33 cellular contexts compared by ENCODE assay signal in the genomic region with DNA sequence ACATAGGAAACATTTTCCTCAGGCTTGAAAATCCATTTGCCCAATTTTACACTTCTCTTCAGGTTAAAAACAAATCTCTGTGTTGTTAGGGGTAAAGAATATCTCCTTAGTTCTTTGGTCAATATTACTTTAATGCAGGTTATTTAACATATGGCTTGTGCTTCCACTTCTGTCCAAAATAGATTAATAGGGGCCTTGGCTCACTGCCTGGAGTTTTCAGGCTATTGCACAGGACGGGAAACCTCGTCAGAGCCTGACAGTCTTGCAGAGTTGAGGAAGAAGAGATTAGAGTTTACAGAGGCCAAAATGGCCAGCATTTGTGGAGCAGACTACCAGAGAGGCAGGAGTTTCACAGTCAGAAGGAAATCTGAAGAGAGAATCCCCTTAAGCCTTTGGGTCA.
DNase-seq lines count a peak whose midpoint lies in the region; ATAC-seq, FAIRE-seq and TF ChIP-seq lines count a peak whose summit lies in the region.
"Had no signal": no experiment of that assay in that cellular context is flagged by ENCODE, and none has a peak within 500 bp of the region (broad histone marks: within the 10 kb centered on the region; RNA-seq: fewer than 3 reads in every experiment).

No MANE protein-coding gene starts in this region.

- 0 to 3% methylated on average over 2 of the region's 2 CpGs for WGBS in body of pancreas, 2 donors
- WGBS in pancreas, 2 donors = 5% methylated on average over 2 of the region's 2 CpGs

- H3K27ac ChIP-seq in body of pancreas = no peak overlapping the region
- H3K27ac ChIP-seq in pancreas = no peak overlapping the region
- H3K27ac ChIP-seq: BLaER1 treated with 17β-estradiol and CSF1 and Interleukin-3, amounts not matched to agents 10 nM and 100 nM; heart left ventricle; lower lobe of right lung; parathyroid adenoma; right lobe of liver; SJSA1 had no signal

- intact Hi-C loops in body of pancreas (cut with DNase I) (no loop called here), pancreas (cut with DNase I) (no loop called here)

- H3K36me3 ChIP-seq in body of pancreas (replicated peaks in 1 of 2; ENCODE audit: insufficient read depth in 1 of 2, low read depth in 2 of 2) = no peaks in the 10 kb centered on the region
- H3K36me3 ChIP-seq in pancreas = no peaks in the 10 kb centered on the region
- H3K36me3 ChIP-seq: BLaER1 treated with 17β-estradiol and CSF1 and Interleukin-3, amounts not matched to agents 10 nM and 100 nM; heart left ventricle; lower lobe of right lung; right lobe of liver; SJSA1 had no signal

- ATAC-seq in body of pancreas (no peak), pancreas (peak in 3 of 4 donors; percentile 48 to 66 (median 62)), GM21723 (IDR thresholded peaks at IDR 0.05; ENCODE audit: unreplicated experiment) (no peak), HG02642 (IDR thresholded peaks at IDR 0.05; ENCODE audit: poor library complexity, unreplicated experiment) (no peak)
- ATAC-seq: activated CD8-positive, alpha-beta T cell treated with anti-CD3 and anti-CD28 coated beads for 36 hours; heart left ventricle; lower lobe of right lung; right lobe of liver; stimulated activated effector memory CD8-positive, alpha-beta T cell treated with anti-CD3 and anti-CD28 coated beads, Interleukin-12 subunit alpha, Interleukin-12 subunit beta, amount 100 ng/mL, for 72 hours had no signal

- H3K9me3 ChIP-seq in body of pancreas (no peaks in the 10 kb centered on the region), pancreas (no peaks in the 10 kb centered on the region)
- H3K9me3 ChIP-seq: right lobe of liver, SJSA1 had no signal

- DNase-seq in NCI-H1105 (lab: John Stamatoyannopoulos, UW) (peak; percentile 19), NCI-H69 (lab: John Stamatoyannopoulos, UW) (peak; percentile 57), body of pancreas (peak in 3 of 4 donors; percentile 17 to 33 (median 17)), pancreas (peak in 1 of 6 donors; percentile 24), medulla oblongata (ENCODE audit: extremely low spot score) (no peak), cerebellar cortex (ENCODE audit: low spot score) (no peak)
- DNase-seq: activated CD4-positive, CD25-positive, alpha-beta regulatory T cell treated with anti-CD3 and anti-CD28 coated beads, Interleukin-2, amount 50 U/mL, for 72 hours; activated CD8-positive, alpha-beta T cell treated with anti-CD3 and anti-CD28 coated beads for 36 hours; activated effector memory CD4-positive, alpha-beta T cell treated with anti-CD3 and anti-CD28 coated beads, Interleukin-2, amount 50 U/mL, for 16 hours; activated naive CD8-positive, alpha-beta T cell treated with anti-CD3 and anti-CD28 coated beads, Interleukin-2, amount 10 ng/mL, durations not matched to agents 7 days and 5 days; activated T-cell treated with anti-CD3 and anti-CD28 coated beads for 4 hours; DMS79; GF-D8; heart left ventricle; KBM-7; kidney; lower lobe of right lung; MM.1S; NCI-H1436 treated with DMSO at 0.1 percent for 48 hours; NCI-H748 treated with DMSO at 0.1 percent for 48 hours; right lobe of liver; RPMI8226; stimulated activated CD4-positive, alpha-beta T cell treated with anti-CD3 and anti-CD28 coated beads, Interleukin-12 subunit alpha, Interleukin-12 subunit beta, amount 100 ng/mL, for 4 hours; stimulated activated CD4-positive, alpha-beta T cell treated with anti-CD3 and anti-CD28 coated beads, Interleukin-4, amount 100 ng/mL, for 1 hour; T-helper 1 cell had no signal

- TF ChIP-seq POLR2A in body of pancreas (IDR thresholded peaks at IDR 0.05) = no peak

- H3K4me1 ChIP-seq in body of pancreas (no peaks in the 10 kb centered on the region), pancreas (no peaks in the 10 kb centered on the region)
- H3K4me1 ChIP-seq: heart left ventricle, lower lobe of right lung, parathyroid adenoma, right lobe of liver, SJSA1 had no signal

- FAIRE-seq in pancreas (lab: Jason Lieb, UNC) = no peak
- FAIRE-seq: GM19239, H54, kidney had no signal

- no peaks in the 10 kb centered on the region for H3K27me3 ChIP-seq in body of pancreas
- no peaks in the 10 kb centered on the region for H3K27me3 ChIP-seq in pancreas
- H3K27me3 ChIP-seq: BLaER1 treated with 17β-estradiol and CSF1 and Interleukin-3, amounts not matched to agents 10 nM and 100 nM; heart left ventricle; right lobe of liver; SJSA1 had no signal

- TF ChIP-seq CTCF in body of pancreas (IDR thresholded peaks at IDR 0.05) (no peak), pancreas (IDR thresholded peaks at IDR 0.05) (no peak)

- H3K4me3 ChIP-seq in body of pancreas = no peak overlapping the region
- no peak overlapping the region for H3K4me3 ChIP-seq in pancreas
- H3K4me3 ChIP-seq: BLaER1 treated with 17β-estradiol and CSF1 and Interleukin-3, amounts not matched to agents 10 nM and 100 nM; heart left ventricle; lower lobe of right lung; right lobe of liver; SJSA1 had no signal

Comparison
In these comparisons a context has a peak if more than half of its experiments do, and no peak if none do; other contexts are left out.
1. DNase-seq: peak in NCI-H1105 (single experiment), NCI-H69 (single experiment) and body of pancreas (3 of 4); none in medulla oblongata (single experiment) and cerebellar cortex (single experiment).
2. ATAC-seq: peak in pancreas (3 of 4); none in body of pancreas (single experiment), GM21723 (single experiment) and HG02642 (single experiment).